ENCODE assay signal across 9 cellular contexts in genomic region chr20:2610326-2610725, GRCh38.
"Had no signal": no experiment of that assay in that cellular context is flagged by ENCODE, and none has a peak within 500 bp of the region (broad histone marks: within the 10 kb centered on the region; RNA-seq: fewer than 3 reads in every experiment).

No MANE protein-coding gene starts in this region.

- H3K36me3 ChIP-seq: HAP-1 had no signal

- DNase-seq: GM23248, GOT3, H7, H9, HCEC 1CT, HFFc6 had no signal

- H3K27ac Mint-ChIP-seq: GM23338, H9, HFFc6 had no signal

- ATAC-seq: GM23338, HCT116 had no signal

- H3K4me3 Mint-ChIP-seq: GM23338, H9, HFFc6 had no signal

- H3K4me3 ChIP-seq: GM23248, GM23338, HAP-1 had no signal

- H3K4me1 Mint-ChIP-seq: GM23338, H9 had no signal

- H3K4me1 ChIP-seq: HAP-1 had no signal

- H3K27ac ChIP-seq: GM23248 had no signal
